In the genomic region with DNA sequence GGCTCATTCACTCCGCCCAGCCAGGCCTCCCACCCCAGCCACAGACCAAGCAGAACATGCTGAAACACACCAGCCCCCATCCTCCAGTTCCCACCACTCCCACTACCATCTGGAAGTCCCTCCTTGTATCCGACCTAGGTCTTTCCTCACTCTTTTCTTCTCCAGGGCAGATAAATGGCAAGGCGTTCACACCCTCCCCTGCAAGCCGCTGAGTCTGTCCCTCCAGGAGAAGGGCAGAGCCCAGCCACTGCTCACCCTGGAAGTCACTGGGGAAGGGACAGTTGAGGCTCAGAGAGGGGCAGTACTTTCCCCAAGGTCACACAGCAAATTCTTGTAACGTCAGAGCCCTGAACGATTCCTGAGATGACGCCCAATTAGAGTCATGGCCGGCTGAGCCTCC, we compare ENCODE assay signal across 22 cellular contexts. TPM values are rescaled to one million over a fixed set of nuclear protein-coding genes. Genes with fewer than 3 reads are reported as not detected.
A peak's percentile ranks its signal among the peaks of the same experiment; 100 is the strongest.
DNase-seq lines count a peak whose midpoint lies in the region; ATAC-seq, FAIRE-seq and TF ChIP-seq lines count a peak whose summit lies in the region.
"Had no signal": no experiment of that assay in that cellular context is flagged by ENCODE, and none has a peak within 500 bp of the region (broad histone marks: within the 10 kb centered on the region; RNA-seq: fewer than 3 reads in every experiment).

No MANE protein-coding gene starts in this region.

- intact Hi-C loops in HepG2 (cut with micrococcal nuclease; ENCODE audit: unreplicated experiment) (no loop called here), right lobe of liver (cut with DNase I) (loop anchor here (5.0 to 10.0 kb wide), 2 partner anchors 114 to 156 kb away; no protein-coding TSS in a partner anchor), K562 (cut with micrococcal nuclease) (loop anchor here (10.0 kb wide), 1 partner anchor 384 kb away; a partner anchor contains a TSS), sigmoid colon (cut with DNase I) (loop anchor here (10.0 kb wide), 1 partner anchor 294 kb away; no protein-coding TSS in a partner anchor)

- DNase-seq in HepG2 (ENCODE audit: low spot score): no peak
- no peak for DNase-seq in right lobe of liver
- DNase-seq in K562 (ENCODE audit: extremely low read depth in 1 of 4, low spot score in 3 of 4): peak in 1 of 4 experiments; percentile 4
- DNase-seq in sigmoid colon: peak; percentile 29
- DNase-seq in activated naive CD4-positive, alpha-beta T cell treated with Interleukin-2 at 50 U/mL for 16 hours: no peak
- DNase-seq: ACHN; AML-193; BE2C; CD4-positive, alpha-beta T cell; CD8-positive, alpha-beta memory T cell; DMS53; DMS79 treated with DMSO at 0.1 percent for 48 hours; GF-D8 had no signal

- no peak overlapping the region for H3K27ac ChIP-seq in HepG2 (ENCODE audit: extremely low read length, insufficient read depth, low read length)
- H3K27ac ChIP-seq in right lobe of liver: no peak overlapping the region
- no peak overlapping the region for H3K27ac ChIP-seq in K562 (ENCODE audit: extremely low read depth, low read depth, low read length)
- H3K27ac ChIP-seq in sigmoid colon: no peak overlapping the region
- H3K27ac ChIP-seq: 22Rv1; BLaER1 treated with 17β-estradiol and CSF1 and Interleukin-3, amounts not matched to agents 10 nM and 100 nM had no signal

- H3K9me1 ChIP-seq in K562 (ENCODE audit: control insufficient read depth, insufficient read depth, low read length): no peaks in the 10 kb centered on the region

- H3K4me1 ChIP-seq in HepG2 (ENCODE audit: insufficient read depth, low read length) (no peaks in the 10 kb centered on the region), right lobe of liver (no peaks in the 10 kb centered on the region), K562 (replicated peaks in 1 of 2; ENCODE audit: control insufficient read depth in 2 of 2, insufficient read depth in 2 of 2, low read length in 2 of 2) (peaks cover 0 to 9% of the 10 kb centered on the region in 2 experiments; a peak in 3 of 5 replicates), sigmoid colon (no peaks in the 10 kb centered on the region)
- H3K4me1 ChIP-seq: BE2C, HAP-1 had no signal

- no peak for TF ChIP-seq CTCF in HepG2 (CRISPR knock-in tag; IDR thresholded peaks at IDR 0.05)
- TF ChIP-seq CTCF in right lobe of liver (IDR thresholded peaks at IDR 0.05): no peak
- no peak for TF ChIP-seq CTCF in K562 (IDR thresholded peaks at IDR 0.05 in 2 of 3, conservative IDR thresholded peaks at IDR 0.05 in 1 of 3; ENCODE audit: insufficient read depth in 2 of 3, low read depth in 1 of 3, low read length in 3 of 3)
- no peak for TF ChIP-seq CTCF in sigmoid colon (IDR thresholded peaks at IDR 0.05)

- no peak for TF ChIP-seq EP300 in HepG2 (IDR thresholded peaks at IDR 0.05; ENCODE audit: low read depth in 2 of 2, low read length in 2 of 2)
- TF ChIP-seq EP300 in HepG2 (CRISPR knock-in tag; IDR thresholded peaks at IDR 0.05; ENCODE audit: borderline replicate concordance): no peak
- TF ChIP-seq EP300 in K562 (IDR thresholded peaks at IDR 0.05; ENCODE audit: low read length): no peak
- no peak for TF ChIP-seq EP300 in sigmoid colon (IDR thresholded peaks at IDR 0.05)

- no peaks in the 10 kb centered on the region for H3K36me3 ChIP-seq in HepG2 (replicated peaks in 1 of 2; ENCODE audit: control insufficient read depth in 1 of 2, insufficient read depth in 2 of 2, low read length in 2 of 2)
- no peaks in the 10 kb centered on the region for H3K36me3 ChIP-seq in right lobe of liver
- no peaks in the 10 kb centered on the region for H3K36me3 ChIP-seq in K562 (ENCODE audit: control insufficient read depth, insufficient read depth, low read length)
- H3K36me3 ChIP-seq in sigmoid colon: no peaks in the 10 kb centered on the region
- H3K36me3 ChIP-seq: BE2C; BLaER1 treated with 17β-estradiol and CSF1 and Interleukin-3, amounts not matched to agents 10 nM and 100 nM; HAP-1 had no signal

- in situ Hi-C loops in HepG2 (cut with HindIII; ENCODE audit: extremely low pct_ligation_motif_present, low pct_unique_long_range_greater_than_20kb) (loop anchor here (5.0 kb wide), 1 partner anchor 151 kb away; no protein-coding TSS in a partner anchor), K562 (cut with MboI) (loop anchor here (10.0 kb wide), 1 partner anchor 384 kb away; a partner anchor contains a TSS)

- H3K9ac ChIP-seq in HepG2 (ENCODE audit: insufficient read depth, low read depth, low read length) (no peak overlapping the region), K562 (ENCODE audit: insufficient read depth in 1 of 2, low read depth in 2 of 2, low read length in 2 of 2) (no peak overlapping the region)
- H3K9ac ChIP-seq: BLaER1 treated with 17β-estradiol and CSF1 and Interleukin-3, amounts not matched to agents 10 nM and 100 nM had no signal

- H4K20me1 ChIP-seq in HepG2 (ENCODE audit: insufficient read depth, low read length) (no peaks in the 10 kb centered on the region), K562 (replicated peaks; ENCODE audit: control insufficient read depth, insufficient read depth, low read length) (peaks cover 5% of the 10 kb centered on the region; the same call in 1 of the 2 replicates)
- H4K20me1 ChIP-seq: BLaER1 treated with 17β-estradiol and CSF1 and Interleukin-3, amounts not matched to agents 10 nM and 100 nM had no signal

- TF ChIP-seq RAD21 in HepG2 (CRISPR knock-in tag; IDR thresholded peaks at IDR 0.05) (no peak), K562 (CRISPR knock-in tag; conservative IDR thresholded peaks at IDR 0.05 in 1 of 2, IDR thresholded peaks at IDR 0.05 in 1 of 2) (no peak)

- H3K27me3 ChIP-seq in HepG2 (ENCODE audit: control insufficient read depth in 1 of 2, insufficient read depth in 2 of 2, low read length in 2 of 2): peaks cover 0 to 15% of the 10 kb centered on the region in 2 experiments; a peak in 2 of 5 replicates
- H3K27me3 ChIP-seq in right lobe of liver: no peaks in the 10 kb centered on the region
- no peaks in the 10 kb centered on the region; a peak in 1 of 5 replicates for H3K27me3 ChIP-seq in K562 (ENCODE audit: control insufficient read depth in 2 of 2, insufficient read depth in 2 of 2, low read length in 2 of 2)
- H3K27me3 ChIP-seq in sigmoid colon: peaks cover 0 to 50% (median 19%) of the 10 kb centered on the region in 3 donors

- CTCF ChIA-PET in HepG2 (lab: Yijun Ruan, JAX; ENCODE audit: low intra/inter-chr PET ratio, low total read pairs): no interaction called here
- CTCF ChIA-PET in K562 (lab: Yijun Ruan, JAX; ENCODE audit: low intra/inter-chr PET ratio): no interaction called here

- no peak for TF ChIP-seq POLR2A in HepG2 (IDR thresholded peaks at IDR 0.05; ENCODE audit: insufficient read depth in 1 of 2, low read depth in 2 of 2, low read length in 2 of 2)
- no peak for TF ChIP-seq POLR2A in right lobe of liver (IDR thresholded peaks at IDR 0.05)
- TF ChIP-seq POLR2A in K562 (conservative IDR thresholded peaks at IDR 0.05): no peak
- TF ChIP-seq POLR2A in sigmoid colon (IDR thresholded peaks at IDR 0.05): no peak

- POLR2A ChIA-PET in HepG2 (lab: Yijun Ruan, JAX) (no interaction called here), K562 (lab: Yijun Ruan, JAX) (interaction anchor here (0.6 kb wide), 2 partner anchors 100 to 304 kb away, joined by 3 read pairs; no protein-coding TSS in a partner anchor)

- no peak overlapping the region for H3K4me3 ChIP-seq in HepG2 (replicated peaks in 1 of 3; ENCODE audit: insufficient read depth in 1 of 3, low read depth in 2 of 3, low read length in 3 of 3)
- H3K4me3 ChIP-seq in right lobe of liver: no peak overlapping the region
- H3K4me3 ChIP-seq in K562: no peak overlapping the region
- no peak overlapping the region for H3K4me3 ChIP-seq in sigmoid colon
- H3K4me3 ChIP-seq: BLaER1 treated with 17β-estradiol and CSF1 and Interleukin-3, amounts not matched to agents 10 nM and 100 nM; GM23338; HAP-1 had no signal

- FAIRE-seq in HepG2 (lab: Jason Lieb, UNC): no peak
- FAIRE-seq in K562 (lab: Jason Lieb, UNC): no peak
- FAIRE-seq: A204.1, GM12892, GM19239, H54 had no signal

- H2AFZ ChIP-seq in HepG2 (ENCODE audit: low read length): no peak overlapping the region
- no peak overlapping the region for H2AFZ ChIP-seq in K562 (ENCODE audit: low read depth, low read length)
- H2AFZ ChIP-seq: GM23338 had no signal

- ATAC-seq in HepG2: no peak
- ATAC-seq in right lobe of liver: no peak
- ATAC-seq in K562: no peak
- ATAC-seq in HG02610 (IDR thresholded peaks at IDR 0.05; ENCODE audit: unreplicated experiment): no peak
- ATAC-seq: GM23338 had no signal

- 15% methylated on average over 8 of the region's 8 CpGs for WGBS in HepG2 (ENCODE audit: low lambda C conversion rate)
- WGBS in right lobe of liver (ENCODE audit: insufficient coverage, low coverage, low lambda C conversion rate, missing lambda C conversion rate): 41% methylated on average over 5 of the region's 8 CpGs
- WGBS in K562 (ENCODE audit: insufficient coverage, low coverage, missing lambda C conversion rate): under 1% methylated on average over 7 of the region's 8 CpGs
- 58 to 66% methylated on average over 8 of the region's 8 CpGs for WGBS in sigmoid colon, 2 donors

- H3K4me2 ChIP-seq in HepG2 (ENCODE audit: low read depth, low read length) (no peak overlapping the region), K562 (ENCODE audit: insufficient read depth, low read length) (no peak overlapping the region)
- H3K4me2 ChIP-seq: BLaER1 treated with 17β-estradiol and CSF1 and Interleukin-3, amounts not matched to agents 10 nM and 100 nM; GM23338 had no signal

- H3K79me2 ChIP-seq in HepG2 (ENCODE audit: insufficient read depth, low read length): no peaks in the 10 kb centered on the region
- H3K79me2 ChIP-seq in K562 (ENCODE audit: control insufficient read depth, insufficient read depth, low read length): no peaks in the 10 kb centered on the region

- BruUV-seq in HepG2 (replicated peaks; lab: Mats Ljungman, UMichigan) (no TSS peak), K562 (replicated peaks; lab: Mats Ljungman, UMichigan) (no TSS peak)

- H3K9me3 ChIP-seq in HepG2 (ENCODE audit: low read length): no peaks in the 10 kb centered on the region
- no peaks in the 10 kb centered on the region for H3K9me3 ChIP-seq in right lobe of liver
- H3K9me3 ChIP-seq in K562 (replicated peaks; ENCODE audit: control insufficient read depth, insufficient read depth, low read depth, low read length): no peaks in the 10 kb centered on the region; the same call in 1 of the 2 replicates
- no peaks in the 10 kb centered on the region for H3K9me3 ChIP-seq in sigmoid colon
- H3K9me3 ChIP-seq: BE2C; BLaER1 treated with 17β-estradiol and CSF1 and Interleukin-3, amounts not matched to agents 10 nM and 100 nM; HAP-1 had no signal

RNA-seq across cellular contexts. Expression of a gene that starts 45.5 kb away (rescaled TPM):
- total RNA-seq in HepG2 (2016; rRNA removed; fragmentation: Illumina TruSeq; extraction: Trizol) (2.5 and 2.9 TPM in 2 replicates), right lobe of liver (100 to 1,000 TPM in 4 of 6 experiments, 10 to 100 TPM in 2; 94.6 to 168 (median 120) TPM), K562 (2014; rRNA removed) (14.1 and 15.7 TPM in 2 replicates), K562 (2014; rRNA removed; fragmentation: Illumina TruSeq; extraction: Trizol) (3.0 and 3.7 TPM in 2 replicates), K562 (2015; rRNA removed; fragmentation: Illumina TruSeq; extraction: Trizol) (6.9 and 8.4 TPM in 2 replicates), K562 (2021) (57.3 and 62.1 TPM in 2 replicates), sigmoid colon (100 to 1,000 TPM in 1 of 4 donors, 10 to 100 TPM in 3; 63.2 to 114 (median 74.2) TPM)
- total RNA-seq in HepG2 (2016; cell fraction: cytosol; rRNA removed; fragmentation: Illumina TruSeq; extraction: Trizol; ENCODE audit: low read depth): 2.9 and 3.0 TPM in 2 replicates
- total RNA-seq in HepG2 (2016; cell fraction: insoluble cytoplasmic fraction; rRNA removed; fragmentation: Illumina TruSeq; extraction: Trizol): 3.0 and 3.2 TPM in 2 replicates
- 2.5 and 2.9 TPM in 2 replicates for total RNA-seq in HepG2 (2016; cell fraction: membrane; rRNA removed; fragmentation: Illumina TruSeq; extraction: Trizol)
- 3.8 and 5.6 TPM in 2 replicates for total RNA-seq in HepG2 (2016; cell fraction: nucleus; rRNA removed; fragmentation: Illumina TruSeq; extraction: Trizol)
- polyA plus RNA-seq in HepG2 (2011; rRNA removed) (1.3 and 1.6 TPM in 2 replicates), K562 (2011; rRNA removed) (2.0 and 2.9 TPM in 2 replicates), K562 (2014; fragmentation: Illumina TruSeq; extraction: Trizol) (17.2 and 26.2 TPM in 2 replicates), K562 (2014; fragmentation: Nextera tagmentation; extraction: Ambion mirVana) (under 1 TPM; 0.71 to 0.99 TPM), K562 (2014; rRNA removed) (14.1 and 15.9 TPM in 2 replicates), sigmoid colon (10 to 100 TPM in 2 of 3 donors, 1 to 10 TPM in 1; 9.0 to 45.7 (median 10.2) TPM)
- polyA plus RNA-seq in HepG2 (2011; cell fraction: cytosol; rRNA removed): 0.71 and 0.79 TPM in 2 replicates
- 5.1 and 8.1 TPM in 2 replicates for polyA plus RNA-seq in HepG2 (2011; cell fraction: nucleus; rRNA removed)
- polyA plus RNA-seq in HepG2 (2012): 5.9 and 8.4 TPM in 2 replicates
- polyA plus RNA-seq in HepG2 (2016; cell fraction: cytosol; fragmentation: Illumina TruSeq; extraction: Trizol; ENCODE audit: low read depth): 1.1 and 1.4 TPM in 2 replicates
- polyA plus RNA-seq in HepG2 (2016; cell fraction: insoluble cytoplasmic fraction; fragmentation: Illumina TruSeq; extraction: Trizol; ENCODE audit: low read depth): 8.2 and 9.6 TPM in 2 replicates
- polyA plus RNA-seq in HepG2 (2016; cell fraction: membrane; fragmentation: Illumina TruSeq; extraction: Trizol; ENCODE audit: low read depth): 4.6 and 4.8 TPM in 2 replicates
- 7.4 and 9.8 TPM in 2 replicates for polyA plus RNA-seq in HepG2 (2016; cell fraction: nucleus; fragmentation: Illumina TruSeq; extraction: Trizol; ENCODE audit: insufficient read depth, low read depth)
- 5.3 and 16.7 TPM in 2 replicates for polyA minus RNA-seq in HepG2 (2011; rRNA and poly(A)+ RNA removed; ENCODE audit: low replicate concordance)
- polyA minus RNA-seq in HepG2 (2011; cell fraction: cytosol; rRNA and poly(A)+ RNA removed): 5.2 and 5.4 TPM in 2 replicates
- 5.1 and 5.3 TPM in 2 replicates for polyA minus RNA-seq in HepG2 (2011; cell fraction: nucleus; rRNA and poly(A)+ RNA removed)
- 66.4 and 156 TPM in 2 replicates for total RNA-seq in K562 (2011; cell fraction: chromatin; rRNA removed; ENCODE audit: low replicate concordance)
- total RNA-seq in K562 (2011; cell fraction: nucleolus; rRNA removed): 56.2 and 56.5 TPM in 2 replicates
- 46.9 and 54.0 TPM in 2 replicates for total RNA-seq in K562 (2011; cell fraction: nucleoplasm; rRNA removed)
- polyA plus RNA-seq in K562 (2011; cell fraction: cytosol; rRNA removed): 1.8 and 2.6 TPM in 2 replicates
- polyA plus RNA-seq in K562 (2011; cell fraction: nucleus; rRNA removed): 13.2 and 19.2 TPM in 2 replicates
- 20.3 and 20.4 TPM in 2 replicates for polyA plus RNA-seq in K562 (2012)
- polyA minus RNA-seq in K562 (2011; rRNA and poly(A)+ RNA removed): 4.0 and 4.7 TPM in 2 replicates
- 14.5 and 19.9 TPM in 2 replicates for polyA minus RNA-seq in K562 (2011; cell fraction: cytosol; rRNA and poly(A)+ RNA removed)
- 16.6 and 19.5 TPM in 2 replicates for polyA minus RNA-seq in K562 (2011; cell fraction: nucleus; rRNA and poly(A)+ RNA removed)
